Comparison of ENCODE assay signal across 8 cellular contexts in genomic region chr12:122097641-122098364, GRCh38. TPM values are rescaled to one million over a fixed set of nuclear protein-coding genes. Genes with fewer than 3 reads are reported as not detected.
DNase-seq lines count a peak whose midpoint lies in the region; ATAC-seq and TF ChIP-seq lines count a peak whose summit lies in the region.

No MANE protein-coding gene starts in this region.

- H3K27ac ChIP-seq in right cardiac atrium (ENCODE audit: low read length): peak overlapping the region; percentile 70
- H3K27ac ChIP-seq in spleen: peak overlapping the region in 7 of 8 donors; percentile 19 to 73 (median 58)

- H3K9me3 Mint-ChIP-seq in activated CD8-positive, alpha-beta T cell treated with anti-CD3 and anti-CD28 coated beads, Interleukin-2, amount 10 ng/mL, durations not matched to agents 7 days and 5 days (ENCODE audit: insufficient read depth): no peaks in the 10 kb centered on the region

- 19% methylated on average over 8 of the region's 8 CpGs for WGBS in right cardiac atrium
- WGBS in spleen, 5 donors: 66 to 79% (median 70%) methylated on average over 5 to 8 of the region's 8 CpGs

- H3K27ac Mint-ChIP-seq in activated CD8-positive, alpha-beta T cell treated with anti-CD3 and anti-CD28 coated beads, Interleukin-2, amount 10 ng/mL, durations not matched to agents 7 days and 5 days: peak overlapping the region; percentile 66

- peaks cover 15% of the 10 kb centered on the region for H3K36me3 Mint-ChIP-seq in activated CD8-positive, alpha-beta T cell treated with anti-CD3 and anti-CD28 coated beads, Interleukin-2, amount 10 ng/mL, durations not matched to agents 7 days and 5 days (ENCODE audit: low read depth)

- CTCF ChIA-PET in activated CD8-positive, alpha-beta T cell treated with anti-CD3 and anti-CD28 coated beads, Interleukin-2, amount 10 ng/mL, durations not matched to agents 7 days and 5 days (lab: Charles Lee): interaction anchor here (0.8 to 3.1 kb wide), 5 partner anchors 9 to 25 kb away, joined by 3 to 12 read pairs (median 8); no protein-coding TSS in a partner anchor

- H3K4me1 ChIP-seq in right cardiac atrium (ENCODE audit: control insufficient read depth, insufficient read depth, low read length) (peaks cover 42% of the 10 kb centered on the region), spleen (peaks cover 36 to 91% (median 58%) of the 10 kb centered on the region in 6 donors)

- POLR2A ChIA-PET in activated CD8-positive, alpha-beta T cell treated with anti-CD3 and anti-CD28 coated beads, Interleukin-2, amount 10 ng/mL, durations not matched to agents 7 days and 5 days (lab: Charles Lee): interaction anchor here (1.2 to 2.5 kb wide), 3 partner anchors 15 to 31 kb away, joined by 3 to 10 read pairs (median 3); no protein-coding TSS in a partner anchor

- no peaks in the 10 kb centered on the region for H3K27me3 Mint-ChIP-seq in activated CD8-positive, alpha-beta T cell treated with anti-CD3 and anti-CD28 coated beads, Interleukin-2, amount 10 ng/mL, durations not matched to agents 7 days and 5 days (ENCODE audit: low read depth)

- H3K9me3 ChIP-seq in right cardiac atrium (ENCODE audit: control insufficient read depth, low read length) (no peaks in the 10 kb centered on the region), spleen (no peaks in the 10 kb centered on the region)

- H3K36me3 ChIP-seq in spleen: peaks cover 0 to 7% (median 0%) of the 10 kb centered on the region in 6 donors

- TF ChIP-seq POLR2A in spleen (IDR thresholded peaks at IDR 0.05): no peak

- no peak for ATAC-seq in activated CD8-positive, alpha-beta T cell treated with anti-CD3 and anti-CD28 coated beads, Interleukin-2, amount 10 ng/mL, durations not matched to agents 7 days and 5 days
- ATAC-seq in right cardiac atrium (peak; percentile 84 to 86), HG02610 (IDR thresholded peaks at IDR 0.05; ENCODE audit: unreplicated experiment) (no peak), GM18867 (IDR thresholded peaks at IDR 0.05; ENCODE audit: unreplicated experiment) (no peak)

- no peaks in the 10 kb centered on the region for H3K27me3 ChIP-seq in right cardiac atrium (ENCODE audit: control insufficient read depth, insufficient read depth)
- no peaks in the 10 kb centered on the region for H3K27me3 ChIP-seq in spleen (replicated peaks in 1 of 7)

- H3K4me1 Mint-ChIP-seq in activated CD8-positive, alpha-beta T cell treated with anti-CD3 and anti-CD28 coated beads, Interleukin-2, amount 10 ng/mL, durations not matched to agents 7 days and 5 days (ENCODE audit: low read depth): peaks cover 59% of the 10 kb centered on the region

- no peak overlapping the region for H3K4me3 ChIP-seq in right cardiac atrium (ENCODE audit: low read length)
- no peak overlapping the region for H3K4me3 ChIP-seq in spleen

- H3K4me3 Mint-ChIP-seq in activated CD8-positive, alpha-beta T cell treated with anti-CD3 and anti-CD28 coated beads, Interleukin-2, amount 10 ng/mL, durations not matched to agents 7 days and 5 days: no peak overlapping the region

- intact Hi-C loops in right cardiac atrium (cut with DNase I): no loop called here
- intact Hi-C loops in spleen (cut with DNase I; ENCODE audit: low total_unique reads): no loop called here

- DNase-seq in SIG-M5 treated with dmso at 0.1 percent for 504 hours (lab: John Stamatoyannopoulos, UW; ENCODE audit: unreplicated experiment) (peak; percentile 54), SIG-M5 (lab: John Stamatoyannopoulos, UW) (no peak), right cardiac atrium (peak; percentile 72 to 90 (median 88)), spleen (no peak), NOMO-1 (lab: John Stamatoyannopoulos, UW; ENCODE audit: unreplicated experiment in 2 of 2) (no peak)
- DNase-seq in activated CD8-positive, alpha-beta T cell treated with anti-CD3 and anti-CD28 coated beads, Interleukin-2, amount 10 ng/mL, durations not matched to agents 7 days and 5 days: no peak

- no peak for TF ChIP-seq CTCF in spleen (IDR thresholded peaks at IDR 0.05 in 8 of 11, conservative IDR thresholded peaks at IDR 0.05 in 3 of 11)

RNA-seq across cellular contexts. Expression of gene MLXIP, which starts 19.2 kb away (rescaled TPM):
- 10 to 100 TPM; 38.8 to 42.7 TPM for total RNA-seq in activated CD8-positive, alpha-beta T cell treated with anti-CD3 and anti-CD28 coated beads, Interleukin-2, amount 10 ng/mL, durations not matched to agents 7 days and 5 days
- total RNA-seq in right cardiac atrium (10 to 100 TPM; 28.8 to 36.0 (median 33.9) TPM), spleen (10 to 100 TPM; 56.1 to 97.1 (median 79.7) TPM)
- polyA plus RNA-seq in right cardiac atrium (26.4 TPM), spleen (10 to 100 TPM in 2 of 3 donors, 1 to 10 TPM in 1; 7.8 to 28.3 (median 11.5) TPM)

Comparison
In these comparisons a context has a peak if more than half of its experiments do, and no peak if none do; other contexts are left out.
1. DNase-seq: peak in SIG-M5 treated with dmso at 0.1 percent for 504 hours (single experiment) and right cardiac atrium (3 of 3); none in SIG-M5 (single experiment), activated CD8-positive, alpha-beta T cell treated with anti-CD3 and anti-CD28 coated beads, Interleukin-2, amount 10 ng/mL, durations not matched to agents 7 days and 5 days (single experiment), spleen (single experiment) and NOMO-1 (0 of 2).
2. ATAC-seq: peak in right cardiac atrium (2 of 2); none in activated CD8-positive, alpha-beta T cell treated with anti-CD3 and anti-CD28 coated beads, Interleukin-2, amount 10 ng/mL, durations not matched to agents 7 days and 5 days (single experiment), HG02610 (single experiment) and GM18867 (single experiment).